27 cellular contexts compared by ENCODE assay signal in the genomic region with DNA sequence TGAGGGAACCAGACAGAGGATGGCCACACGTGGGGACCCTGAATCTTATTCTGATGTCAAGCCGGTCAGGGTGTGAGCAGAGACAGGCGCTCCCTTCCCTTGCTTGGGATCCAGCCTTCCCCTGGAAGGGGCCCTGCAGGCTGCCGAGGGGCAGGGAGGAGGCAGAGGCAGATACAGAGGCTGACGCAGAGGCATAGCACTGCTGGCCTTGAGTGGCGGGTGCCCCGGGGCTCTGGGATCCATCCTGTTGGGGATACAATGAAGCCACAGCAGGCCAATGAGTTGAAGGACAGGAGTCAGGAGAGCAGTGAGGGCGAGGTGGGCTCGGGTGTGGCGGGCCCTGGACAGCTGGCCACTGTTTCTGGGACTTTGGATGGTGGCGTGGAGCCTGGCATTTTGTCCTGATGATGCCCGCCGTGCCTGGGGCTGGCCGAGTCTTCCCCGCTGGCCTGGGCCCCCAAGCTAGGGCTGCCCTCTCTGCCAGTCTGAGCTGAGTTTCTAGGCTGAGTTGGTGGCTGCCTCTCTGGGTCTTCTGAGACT.
A peak's percentile ranks its signal among the peaks of the same experiment; 100 is the strongest.
DNase-seq lines count a peak whose midpoint lies in the region; ATAC-seq and TF ChIP-seq lines count a peak whose summit lies in the region.
"Had no signal": no experiment of that assay in that cellular context is flagged by ENCODE, and none has a peak within 500 bp of the region (broad histone marks: within the 10 kb centered on the region; RNA-seq: fewer than 3 reads in every experiment).

No MANE protein-coding gene starts in this region.

- H3K36me3 ChIP-seq in heart right ventricle (no peaks in the 10 kb centered on the region), ascending aorta (no peaks in the 10 kb centered on the region), spleen (no peaks in the 10 kb centered on the region), mesendoderm (ENCODE audit: control insufficient read depth, insufficient read depth, low read length) (no peaks in the 10 kb centered on the region)
- H3K36me3 ChIP-seq: neural progenitor cell, thyroid gland had no signal

- H3K27ac Mint-ChIP-seq in nephron = peak overlapping the region; percentile 38 to 86 (median 54)
- H3K27ac Mint-ChIP-seq: activated CD4-positive, alpha-beta T cell treated with anti-CD3 and anti-CD28 coated beads for 36 hours; CD4-positive, alpha-beta T cell; neural progenitor cell; stimulated activated naive CD8-positive, alpha-beta T cell treated with anti-CD3 and anti-CD28 coated beads, Interleukin-15, Interleukin-2, amounts not matched to agents 100 ng/mL and 50 ng/mL, for 24 hours had no signal

- 75 to 88% methylated on average over 15 of the region's 15 CpGs for WGBS in heart right ventricle, 2 donors
- 77 to 84% (median 83%) methylated on average over 7 to 15 of the region's 15 CpGs for WGBS in spleen, 5 donors
- no CpG with 5 or more reads among the region's 15 CpGs for WGBS in mesendoderm (ENCODE audit: extremely low coverage, insufficient coverage, low lambda C conversion rate)

- no peak overlapping the region for H2BK120ac ChIP-seq in mesendoderm (ENCODE audit: low read depth, low read length)

- H3K23ac ChIP-seq in mesendoderm (ENCODE audit: low read length) = no peak overlapping the region

- intact Hi-C loops in heart right ventricle (cut with DNase I) = loop anchor here in 4 of 10 donors (5.0 kb wide), 3 partner anchors 66 to 134 kb away; partner anchors contain the start of gene GPC1 (in 4 of the 4)
- intact Hi-C loops in Right ventricle myocardium inferior (cut with DNase I) = no loop called here
- intact Hi-C loops in ascending aorta (cut with DNase I) = loop anchor here (2.0 to 10.0 kb wide), 2 partner anchors 113 to 193 kb away; partner anchors contain the start of genes DUSP28 and RNPEPL1
- intact Hi-C loops in spleen (cut with DNase I; ENCODE audit: low total_unique reads) = no loop called here

- H2BK15ac ChIP-seq in mesendoderm (replicated peaks; ENCODE audit: low read depth) = no peak overlapping the region

- H3K9me3 Mint-ChIP-seq in nephron = no peaks in the 10 kb centered on the region
- H3K9me3 Mint-ChIP-seq: activated naive CD4-positive, alpha-beta T cell treated with anti-CD3 and anti-CD28 coated beads, Interleukin-2, amount 50 U/mL, for 72 hours; CD4-positive, alpha-beta T cell; neural progenitor cell; stimulated activated naive CD8-positive, alpha-beta T cell treated with anti-CD3 and anti-CD28 coated beads, Interleukin-15, Interleukin-2, amounts not matched to agents 100 ng/mL and 50 ng/mL, for 24 hours had no signal

- H3K18ac ChIP-seq in mesendoderm (ENCODE audit: low read length) = no peak overlapping the region

- TF ChIP-seq CTCF in heart right ventricle (IDR thresholded peaks at IDR 0.05) (no peak), ascending aorta (IDR thresholded peaks at IDR 0.05) (no peak), nephron (IDR thresholded peaks at IDR 0.05; ENCODE audit: unreplicated experiment in 3 of 3) (no peak), spleen (IDR thresholded peaks at IDR 0.05 in 8 of 11, conservative IDR thresholded peaks at IDR 0.05 in 3 of 11) (no peak)

- no peak overlapping the region for H3K56ac ChIP-seq in mesendoderm (ENCODE audit: low read length)

- H3K9ac ChIP-seq in mesendoderm (ENCODE audit: low read length) = no peak overlapping the region
- H3K9ac ChIP-seq: neural progenitor cell had no signal

- H3K27ac ChIP-seq in heart right ventricle = peak overlapping the region in 6 of 10 donors; percentile 22 to 97 (median 94)
- H3K27ac ChIP-seq in ascending aorta = peak overlapping the region; percentile 87 to 92
- peak overlapping the region in 5 of 8 donors; percentile 27 to 80 (median 48) for H3K27ac ChIP-seq in spleen
- H3K27ac ChIP-seq in mesendoderm (ENCODE audit: low read depth, low read length) = no peak overlapping the region
- H3K27ac ChIP-seq: neural progenitor cell, thyroid gland had no signal

- H4K8ac ChIP-seq in mesendoderm (ENCODE audit: low read depth, low read length) = no peak overlapping the region

- TF ChIP-seq POLR2A in spleen (IDR thresholded peaks at IDR 0.05) = no peak

- peaks cover 36% of the 10 kb centered on the region for H3K4me1 Mint-ChIP-seq in nephron
- H3K4me1 Mint-ChIP-seq: activated CD4-positive, alpha-beta T cell treated with anti-CD3 and anti-CD28 coated beads for 36 hours had no signal

- no peaks in the 10 kb centered on the region for H3K36me3 Mint-ChIP-seq in nephron (ENCODE audit: low read depth)
- H3K36me3 Mint-ChIP-seq: activated naive CD4-positive, alpha-beta T cell treated with anti-CD3 and anti-CD28 coated beads, Interleukin-2, amount 50 U/mL, for 72 hours; neural progenitor cell had no signal

- H3K4me1 ChIP-seq in heart right ventricle = peaks cover 19 to 67% (median 41%) of the 10 kb centered on the region in 9 donors
- peaks cover 8 to 44% of the 10 kb centered on the region in 2 donors for H3K4me1 ChIP-seq in ascending aorta
- H3K4me1 ChIP-seq in spleen = peaks cover 0 to 48% (median 8%) of the 10 kb centered on the region in 6 donors
- no peaks in the 10 kb centered on the region for H3K4me1 ChIP-seq in mesendoderm (ENCODE audit: control insufficient read depth, low read depth, low read length)
- H3K4me1 ChIP-seq: neural progenitor cell had no signal

- H2AK5ac ChIP-seq in mesendoderm (ENCODE audit: low read length) = no peak overlapping the region

- no peak overlapping the region for H4K5ac ChIP-seq in mesendoderm (ENCODE audit: low read length)

- H3K9me3 ChIP-seq in heart right ventricle = no peaks in the 10 kb centered on the region
- H3K9me3 ChIP-seq in ascending aorta = no peaks in the 10 kb centered on the region
- H3K9me3 ChIP-seq in spleen = no peaks in the 10 kb centered on the region
- H3K9me3 ChIP-seq: mucosa of descending colon, thyroid gland had no signal

- peak in 1 of 2 donors; percentile 7 for DNase-seq in heart right ventricle
- no peak for DNase-seq in Right ventricle myocardium inferior (ENCODE audit: missing footprints)
- no peak for DNase-seq in ascending aorta (ENCODE audit: low spot score in 2 of 2)
- DNase-seq in spleen = no peak
- DNase-seq in mesendoderm = no peak
- DNase-seq in NCI-H2196 (lab: John Stamatoyannopoulos, UW; ENCODE audit: unreplicated experiment) = no peak
- DNase-seq: 8988T; activated CD4-positive, alpha-beta T cell treated with anti-CD3 and anti-CD28 coated beads for 36 hours; activated T-cell treated with anti-CD3 and anti-CD28 coated beads for 4 hours; aorta; CD4-positive, alpha-beta T cell; central memory CD4-positive, alpha-beta T cell; dorsolateral prefrontal cortex; EL; islet precursor cell; mucosa of descending colon; NCI-H1105 treated with DMSO at 0.1 percent for 48 hours; NCI-H1930; NCI-H226; NCI-H82; posterior cingulate gyrus; thyroid gland had no signal

- no peak overlapping the region for H3K4me3 ChIP-seq in heart right ventricle
- H3K4me3 ChIP-seq in ascending aorta = no peak overlapping the region
- no peak overlapping the region for H3K4me3 ChIP-seq in spleen
- no peak overlapping the region for H3K4me3 ChIP-seq in mesendoderm (ENCODE audit: low read length)
- H3K4me3 ChIP-seq: dorsolateral prefrontal cortex, mucosa of descending colon, neural progenitor cell, thyroid gland had no signal

- H3K4me2 ChIP-seq in mesendoderm (ENCODE audit: low read length) = no peak overlapping the region
- H3K4me2 ChIP-seq: neural progenitor cell had no signal

- H3K4ac ChIP-seq in mesendoderm (ENCODE audit: low read depth, low read length) = no peak overlapping the region

- H3K79me2 ChIP-seq in mesendoderm (ENCODE audit: control insufficient read depth, insufficient read depth, low read length) = no peaks in the 10 kb centered on the region

- no peaks in the 10 kb centered on the region for H3K79me1 ChIP-seq in mesendoderm (ENCODE audit: low read length)

- H2BK5ac ChIP-seq in mesendoderm (ENCODE audit: low read length) = no peak overlapping the region

- H3K27me3 ChIP-seq in heart right ventricle (no peaks in the 10 kb centered on the region), ascending aorta (no peaks in the 10 kb centered on the region), spleen (replicated peaks in 1 of 7) (peaks cover 0 to 12% (median 0%) of the 10 kb centered on the region in 7 donors), mesendoderm (ENCODE audit: insufficient read depth, low read length, poor library complexity) (no peaks in the 10 kb centered on the region)
- H3K27me3 ChIP-seq: dorsolateral prefrontal cortex, neural progenitor cell, thyroid gland had no signal

- H3K4me3 Mint-ChIP-seq in nephron = no peak overlapping the region
- H3K4me3 Mint-ChIP-seq: activated CD4-positive, alpha-beta T cell treated with anti-CD3 and anti-CD28 coated beads for 36 hours; CD4-positive, alpha-beta T cell; neural progenitor cell; stimulated activated naive CD8-positive, alpha-beta T cell treated with anti-CD3 and anti-CD28 coated beads, Interleukin-15, Interleukin-2, amounts not matched to agents 100 ng/mL and 50 ng/mL, for 24 hours had no signal

- ATAC-seq in heart right ventricle (no peak), Right ventricle myocardium inferior (no peak), GM18907 (IDR thresholded peaks at IDR 0.05; ENCODE audit: unreplicated experiment) (no peak)
- ATAC-seq: activated CD4-positive, alpha-beta T cell treated with anti-CD3 and anti-CD28 coated beads for 36 hours; activated naive CD4-positive, alpha-beta T cell treated with anti-CD3 and anti-CD28 coated beads, Interleukin-2, amount 50 U/mL, for 72 hours; mucosa of descending colon had no signal

- peaks cover 5% of the 10 kb centered on the region for H3K27me3 Mint-ChIP-seq in nephron (ENCODE audit: low read depth)
- H3K27me3 Mint-ChIP-seq: activated CD4-positive, alpha-beta T cell treated with anti-CD3 and anti-CD28 coated beads for 36 hours; CD4-positive, alpha-beta T cell; stimulated activated naive CD8-positive, alpha-beta T cell treated with anti-CD3 and anti-CD28 coated beads, Interleukin-15, Interleukin-2, amounts not matched to agents 100 ng/mL and 50 ng/mL, for 24 hours had no signal
